28 cellular contexts compared by ENCODE assay signal in genomic region chr3:108014943-108015342, GRCh38.
"Had no signal": no experiment of that assay in that cellular context is flagged by ENCODE, and none has a peak within 500 bp of the region (broad histone marks: within the 10 kb centered on the region; RNA-seq: fewer than 3 reads in every experiment).

No MANE protein-coding gene starts in this region.

- H3K36me3 ChIP-seq: neutrophil, pancreas, prostate gland, right lobe of liver, sigmoid colon, suprapubic skin, tibial artery, transverse colon, upper lobe of left lung, vagina had no signal

- ATAC-seq: naive thymus-derived CD8-positive, alpha-beta T cell; natural killer cell treated with Interleukin-12 subunit alpha and Interleukin-12 subunit beta and Interleukin-15 and Interleukin-18, amount 100 ng/mL, for 72 hours; pancreas; right cardiac atrium; right lobe of liver; stimulated activated effector memory CD8-positive, alpha-beta T cell treated with anti-CD3 and anti-CD28 coated beads, Interleukin-12 subunit alpha, Interleukin-12 subunit beta, amount 100 ng/mL, for 72 hours; stimulated activated naive CD8-positive, alpha-beta T cell treated with anti-CD3 and anti-CD28 coated beads, Interleukin-15, amount 100 ng/mL, for 72 hours; stimulated activated naive CD8-positive, alpha-beta T cell treated with anti-CD3 and anti-CD28 coated beads, Interleukin-15, Interleukin-2, amounts not matched to agents 100 U/mL and 50 U/mL, for 24 hours had no signal

- H3K9me3 ChIP-seq: neutrophil, pancreas, prostate gland, right lobe of liver, sigmoid colon, suprapubic skin, testis, tibial artery, transverse colon, upper lobe of left lung, vagina had no signal

- H3K4me1 ChIP-seq: pancreas, prostate gland, right lobe of liver, suprapubic skin, tibial artery, transverse colon, vagina had no signal

- DNase-seq: naive thymus-derived CD8-positive, alpha-beta T cell; nephron progenitor cell; nucleus accumbens; pancreas; right cardiac atrium; right lobe of liver; sigmoid colon; small intestine; stimulated activated CD4-positive, alpha-beta T cell treated with anti-CD3 and anti-CD28 coated beads, Interleukin-15, amount 100 ng/mL, for 24 hours; stimulated activated CD4-positive, alpha-beta T cell treated with anti-CD3 and anti-CD28 coated beads, Interleukin-2, amount 100 ng/mL, for 24 hours; stimulated activated CD4-positive, alpha-beta T cell treated with anti-CD3 and anti-CD28 coated beads, Interleukin-2, amount 100 ng/mL, for 48 hours; stimulated activated CD4-positive, alpha-beta T cell treated with anti-CD3 and anti-CD28 coated beads, Interleukin-4, amount 100 ng/mL, for 24 hours; stimulated activated naive CD4-positive, alpha-beta T cell; stimulated activated naive CD8-positive, alpha-beta T cell treated with anti-CD3 and anti-CD28 coated beads, Interleukin-15, amount 100 ng/mL, for 72 hours; stimulated activated naive CD8-positive, alpha-beta T cell treated with anti-CD3 and anti-CD28 coated beads, Interleukin-15, Interleukin-2, amounts not matched to agents 100 U/mL and 50 U/mL, for 24 hours; substantia nigra; testis; tibial artery; transverse colon; upper lobe of left lung had no signal

- H3K27ac Mint-ChIP-seq: natural killer cell treated with Interleukin-12 subunit alpha and Interleukin-12 subunit beta and Interleukin-15 and Interleukin-18, amount 100 ng/mL, for 72 hours; nephron progenitor cell; stimulated activated effector memory CD8-positive, alpha-beta T cell treated with anti-CD3 and anti-CD28 coated beads, Interleukin-12 subunit alpha, Interleukin-12 subunit beta, amount 100 ng/mL, for 72 hours had no signal

- H3K36me3 Mint-ChIP-seq: natural killer cell treated with Interleukin-12 subunit alpha and Interleukin-12 subunit beta and Interleukin-15 and Interleukin-18, amount 100 ng/mL, for 72 hours; stimulated activated effector memory CD8-positive, alpha-beta T cell treated with anti-CD3 and anti-CD28 coated beads, Interleukin-12 subunit alpha, Interleukin-12 subunit beta, amount 100 ng/mL, for 72 hours had no signal

- H3K4me1 Mint-ChIP-seq: nephron progenitor cell; stimulated activated effector memory CD8-positive, alpha-beta T cell treated with anti-CD3 and anti-CD28 coated beads, Interleukin-12 subunit alpha, Interleukin-12 subunit beta, amount 100 ng/mL, for 72 hours; stimulated activated naive CD8-positive, alpha-beta T cell treated with anti-CD3 and anti-CD28 coated beads, Interleukin-15, amount 100 ng/mL, for 72 hours had no signal

- FAIRE-seq: pancreas, small intestine, urothelium cell line had no signal

- H3K27me3 ChIP-seq: pancreas, right lobe of liver, sigmoid colon, suprapubic skin, testis, tibial artery, transverse colon, upper lobe of left lung, vagina had no signal

- H3K9me3 Mint-ChIP-seq: natural killer cell treated with Interleukin-12 subunit alpha and Interleukin-12 subunit beta and Interleukin-15 and Interleukin-18, amount 100 ng/mL, for 72 hours; nephron progenitor cell; stimulated activated effector memory CD8-positive, alpha-beta T cell treated with anti-CD3 and anti-CD28 coated beads, Interleukin-12 subunit alpha, Interleukin-12 subunit beta, amount 100 ng/mL, for 72 hours; stimulated activated naive CD8-positive, alpha-beta T cell treated with anti-CD3 and anti-CD28 coated beads, Interleukin-15, amount 100 ng/mL, for 72 hours had no signal

- H3K4me3 ChIP-seq: pancreas, prostate gland, right lobe of liver, sigmoid colon, suprapubic skin, testis, tibial artery, transverse colon, upper lobe of left lung, vagina had no signal

- H3K27ac ChIP-seq: neutrophil, pancreas, prostate gland, right lobe of liver, sigmoid colon, suprapubic skin, testis, tibial artery, transverse colon, upper lobe of left lung, vagina had no signal

- H3K4me3 Mint-ChIP-seq: naive thymus-derived CD8-positive, alpha-beta T cell; natural killer cell treated with Interleukin-12 subunit alpha and Interleukin-12 subunit beta and Interleukin-15 and Interleukin-18, amount 100 ng/mL, for 72 hours; nephron progenitor cell; neural crest cell; stimulated activated effector memory CD8-positive, alpha-beta T cell treated with anti-CD3 and anti-CD28 coated beads, Interleukin-12 subunit alpha, Interleukin-12 subunit beta, amount 100 ng/mL, for 72 hours; stimulated activated naive CD8-positive, alpha-beta T cell treated with anti-CD3 and anti-CD28 coated beads, Interleukin-15, amount 100 ng/mL, for 72 hours had no signal
